Comparison of ENCODE assay signal across 29 cellular contexts in genomic region chr2:181576431-181576830, GRCh38.
"Had no signal": no experiment of that assay in that cellular context is flagged by ENCODE, and none has a peak within 500 bp of the region (broad histone marks: within the 10 kb centered on the region; RNA-seq: fewer than 3 reads in every experiment).

No MANE protein-coding gene starts in this region.

- H3K27ac Mint-ChIP-seq: naive thymus-derived CD4-positive, alpha-beta T cell; natural killer cell; nephron; neural progenitor cell; progenitor cell of endocrine pancreas; stimulated activated effector memory CD8-positive, alpha-beta T cell treated with anti-CD3 and anti-CD28 coated beads, Interleukin-12 subunit alpha, Interleukin-12 subunit beta, amount 100 ng/mL, for 72 hours; stimulated activated naive B cell treated with anti-CD40 and anti-IgM and Interleukin-4, amounts not matched to agents 10 μg/mL and 1 μg/mL and 100 μg/mL, for 72 hours; stimulated activated naive CD8-positive, alpha-beta T cell treated with anti-CD3 and anti-CD28 coated beads, Interleukin-15, amount 100 ng/mL, for 72 hours; type B pancreatic cell had no signal

- H3K9me3 Mint-ChIP-seq: naive thymus-derived CD4-positive, alpha-beta T cell; natural killer cell; nephron; neural progenitor cell; stimulated activated effector memory CD8-positive, alpha-beta T cell treated with anti-CD3 and anti-CD28 coated beads, Interleukin-12 subunit alpha, Interleukin-12 subunit beta, amount 100 ng/mL, for 72 hours; stimulated activated naive B cell treated with anti-CD40 and anti-IgM and Interleukin-4, amounts not matched to agents 10 μg/mL and 1 μg/mL and 100 μg/mL, for 72 hours; stimulated activated naive CD8-positive, alpha-beta T cell treated with anti-CD3 and anti-CD28 coated beads, Interleukin-15, amount 100 ng/mL, for 72 hours; type B pancreatic cell had no signal

- H3K27me3 ChIP-seq: ovary, suprapubic skin, testis, tibial artery, transverse colon, upper lobe of right lung, vagina had no signal

- H3K36me3 ChIP-seq: neural progenitor cell, ovary, suprapubic skin, tibial artery, transverse colon, upper lobe of right lung, vagina had no signal

- H3K27ac ChIP-seq: neural progenitor cell, ovary, parathyroid adenoma, psoas muscle, skin epidermis, suprapubic skin, testis, tibial artery, transverse colon, upper lobe of right lung, vagina had no signal

- H3K4me1 ChIP-seq: neural progenitor cell, psoas muscle, suprapubic skin, testis, tibial artery, transverse colon, upper lobe of right lung, vagina had no signal

- H3K4me3 ChIP-seq: neural progenitor cell, ovary, psoas muscle, skin epidermis, suprapubic skin, testis, tibial artery, transverse colon, upper lobe of right lung, vagina had no signal

- H3K36me3 Mint-ChIP-seq: naive thymus-derived CD4-positive, alpha-beta T cell; natural killer cell; neural progenitor cell; stimulated activated effector memory CD8-positive, alpha-beta T cell treated with anti-CD3 and anti-CD28 coated beads, Interleukin-12 subunit alpha, Interleukin-12 subunit beta, amount 100 ng/mL, for 72 hours; stimulated activated naive B cell treated with anti-CD40 and anti-IgM and Interleukin-4, amounts not matched to agents 10 μg/mL and 1 μg/mL and 100 μg/mL, for 72 hours; type B pancreatic cell had no signal

- H3K4me1 Mint-ChIP-seq: natural killer cell; stimulated activated effector memory CD8-positive, alpha-beta T cell treated with anti-CD3 and anti-CD28 coated beads, Interleukin-12 subunit alpha, Interleukin-12 subunit beta, amount 100 ng/mL, for 72 hours; stimulated activated naive B cell treated with anti-CD40 and anti-IgM and Interleukin-4, amounts not matched to agents 10 μg/mL and 1 μg/mL and 100 μg/mL, for 72 hours; stimulated activated naive CD8-positive, alpha-beta T cell treated with anti-CD3 and anti-CD28 coated beads, Interleukin-15, amount 100 ng/mL, for 72 hours had no signal

- H3K4me3 Mint-ChIP-seq: naive thymus-derived CD4-positive, alpha-beta T cell; natural killer cell; nephron; neural progenitor cell; stimulated activated effector memory CD8-positive, alpha-beta T cell treated with anti-CD3 and anti-CD28 coated beads, Interleukin-12 subunit alpha, Interleukin-12 subunit beta, amount 100 ng/mL, for 72 hours; stimulated activated naive B cell treated with anti-CD40 and anti-IgM and Interleukin-4, amounts not matched to agents 10 μg/mL and 1 μg/mL and 100 μg/mL, for 72 hours; stimulated activated naive CD8-positive, alpha-beta T cell treated with anti-CD3 and anti-CD28 coated beads, Interleukin-15, amount 100 ng/mL, for 72 hours; type B pancreatic cell had no signal

- H3K9me3 ChIP-seq: ovary, psoas muscle, suprapubic skin, testis, tibial artery, transverse colon, upper lobe of right lung, vagina had no signal

- DNase-seq: naive thymus-derived CD4-positive, alpha-beta T cell; natural killer cell; occipital lobe; ovary; posterior cingulate gyrus; psoas muscle; right cardiac atrium; stimulated activated CD4-positive, alpha-beta T cell treated with anti-CD3 and anti-CD28 coated beads, Interleukin-15, amount 100 ng/mL, for 24 hours; stimulated activated CD4-positive, alpha-beta T cell treated with anti-CD3 and anti-CD28 coated beads, Interleukin-2, amount 100 ng/mL, for 24 hours; stimulated activated CD4-positive, alpha-beta T cell treated with anti-CD3 and anti-CD28 coated beads, Interleukin-2, amount 100 ng/mL, for 48 hours; stimulated activated CD4-positive, alpha-beta T cell treated with anti-CD3 and anti-CD28 coated beads, Interleukin-4, amount 100 ng/mL, for 24 hours; stimulated activated naive B cell treated with anti-CD40 and anti-IgM and Interleukin-4, amounts not matched to agents 10 μg/mL and 1 μg/mL and 100 μg/mL, for 72 hours; stimulated activated naive CD8-positive, alpha-beta T cell treated with anti-CD3 and anti-CD28 coated beads, Interleukin-15, amount 100 ng/mL, for 72 hours; stimulated activated naive CD8-positive, alpha-beta T cell treated with anti-CD3 and anti-CD28 coated beads, Interleukin-15, Interleukin-2, amounts not matched to agents 100 U/mL and 50 U/mL, for 24 hours; substantia nigra; testis; tibial artery; transverse colon; upper lobe of right lung had no signal

- H3K9ac ChIP-seq: neural progenitor cell, parathyroid adenoma had no signal

- ATAC-seq: naive thymus-derived CD4-positive, alpha-beta T cell; natural killer cell; psoas muscle; right cardiac atrium; sciatic nerve; stimulated activated effector memory CD8-positive, alpha-beta T cell treated with anti-CD3 and anti-CD28 coated beads, Interleukin-12 subunit alpha, Interleukin-12 subunit beta, amount 100 ng/mL, for 72 hours; stimulated activated naive B cell treated with anti-CD40 and anti-IgM and Interleukin-4, amounts not matched to agents 10 μg/mL and 1 μg/mL and 100 μg/mL, for 72 hours; stimulated activated naive CD8-positive, alpha-beta T cell treated with anti-CD3 and anti-CD28 coated beads, Interleukin-15, amount 100 ng/mL, for 72 hours; stimulated activated naive CD8-positive, alpha-beta T cell treated with anti-CD3 and anti-CD28 coated beads, Interleukin-15, Interleukin-2, amounts not matched to agents 100 U/mL and 50 U/mL, for 24 hours had no signal

- H3K27me3 Mint-ChIP-seq: type B pancreatic cell had no signal

- H3K79me2 ChIP-seq: parathyroid adenoma had no signal

- H2AFZ ChIP-seq: neural progenitor cell, parathyroid adenoma had no signal

- H3K4me2 ChIP-seq: neural progenitor cell had no signal
